1 cellular context compared by ENCODE assay signal in the genomic region with DNA sequence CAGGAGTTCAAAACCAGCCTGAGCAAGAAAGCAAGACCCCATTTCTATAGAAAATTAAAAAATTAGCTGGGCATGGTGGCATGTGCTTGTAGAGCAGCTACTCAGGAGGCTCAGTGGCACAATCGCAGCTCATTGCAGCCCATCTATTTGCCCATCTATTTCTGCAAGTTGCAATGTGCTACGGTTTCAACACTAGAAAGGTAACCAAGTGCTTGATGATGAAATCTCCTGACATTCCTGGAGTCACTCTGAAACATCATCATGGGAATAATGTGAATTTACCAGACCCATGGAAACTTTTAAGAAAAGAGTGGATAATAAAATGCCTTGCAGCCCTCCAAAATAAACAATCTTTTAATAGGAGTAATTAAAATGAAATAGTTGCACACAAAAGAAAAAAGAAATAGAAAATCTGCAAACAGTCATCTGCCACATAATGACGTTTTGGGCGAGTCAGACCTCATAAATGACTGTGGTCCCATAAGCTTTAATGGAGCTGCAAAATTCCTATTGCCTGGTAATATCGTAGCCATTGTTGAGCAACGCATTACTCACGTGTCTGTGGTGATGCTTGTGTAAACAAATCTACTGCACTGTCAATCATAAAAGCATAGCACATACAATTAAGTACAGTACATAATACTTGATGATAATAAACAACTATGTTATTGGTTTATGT.
TF ChIP-seq lines count a peak whose summit lies in the region.

No MANE protein-coding gene starts in this region.

TF ChIP-seq in K562, 482 proteins besides CTCF, POLR2A, EP300 and RAD21 (continued from another document and continues in another):
- TF ChIP-seq, protein P1, sequence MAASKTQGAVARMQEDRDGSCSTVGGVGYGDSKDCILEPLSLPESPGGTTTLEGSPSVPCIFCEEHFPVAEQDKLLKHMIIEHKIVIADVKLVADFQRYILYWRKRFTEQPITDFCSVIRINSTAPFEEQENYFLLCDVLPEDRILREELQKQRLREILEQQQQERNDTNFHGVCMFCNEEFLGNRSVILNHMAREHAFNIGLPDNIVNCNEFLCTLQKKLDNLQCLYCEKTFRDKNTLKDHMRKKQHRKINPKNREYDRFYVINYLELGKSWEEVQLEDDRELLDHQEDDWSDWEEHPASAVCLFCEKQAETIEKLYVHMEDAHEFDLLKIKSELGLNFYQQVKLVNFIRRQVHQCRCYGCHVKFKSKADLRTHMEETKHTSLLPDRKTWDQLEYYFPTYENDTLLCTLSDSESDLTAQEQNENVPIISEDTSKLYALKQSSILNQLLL (CRISPR knock-in tag; IDR thresholded peaks at IDR 0.05; ENCODE audit: borderline replicate concordance) = no peak
- TF ChIP-seq ZNF23 (CRISPR knock-in tag; IDR thresholded peaks at IDR 0.05) = no peak
- TF ChIP-seq SMAD4 (CRISPR knock-in tag; conservative IDR thresholded peaks at IDR 0.05) = peak; percentile 65
- TF ChIP-seq TEAD1 (CRISPR knock-in tag; IDR thresholded peaks at IDR 0.05) = no peak
- TF ChIP-seq MEIS2 (IDR thresholded peaks at IDR 0.05; ENCODE audit: partially characterized antibody) = peak; percentile 46
- no peak for TF ChIP-seq XRCC4 (IDR thresholded peaks at IDR 0.05; ENCODE audit: extremely low read depth, insufficient read depth, insufficient read length)
- TF ChIP-seq, protein P2, sequence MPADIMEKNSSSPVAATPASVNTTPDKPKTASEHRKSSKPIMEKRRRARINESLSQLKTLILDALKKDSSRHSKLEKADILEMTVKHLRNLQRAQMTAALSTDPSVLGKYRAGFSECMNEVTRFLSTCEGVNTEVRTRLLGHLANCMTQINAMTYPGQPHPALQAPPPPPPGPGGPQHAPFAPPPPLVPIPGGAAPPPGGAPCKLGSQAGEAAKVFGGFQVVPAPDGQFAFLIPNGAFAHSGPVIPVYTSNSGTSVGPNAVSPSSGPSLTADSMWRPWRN (IDR thresholded peaks at IDR 0.05; ENCODE audit: low read depth) = 0 out of 2 replicates have a peak, but pooled peaks have one; percentile 16
- peak; percentile 76 for TF ChIP-seq CEBPB (tag; IDR thresholded peaks at IDR 0.05)
- TF ChIP-seq PHF20 (IDR thresholded peaks at IDR 0.05; ENCODE audit: partially characterized antibody) = no peak
- peak; percentile 76 for TF ChIP-seq BHLHE40 (IDR thresholded peaks at IDR 0.05; ENCODE audit: low read length)
- no peak for TF ChIP-seq SMAD2 (IDR thresholded peaks at IDR 0.05; ENCODE audit: low read depth, low read length)
- TF ChIP-seq GMEB1 (CRISPR knock-in tag; IDR thresholded peaks at IDR 0.05) = no peak
- no peak for TF ChIP-seq ZNF239 (CRISPR knock-in tag; IDR thresholded peaks at IDR 0.05)
- no peak for TF ChIP-seq POLR2H (tag; IDR thresholded peaks at IDR 0.05; ENCODE audit: low read depth)
- TF ChIP-seq MAZ (CRISPR knock-in tag; conservative IDR thresholded peaks at IDR 0.05 in 1 of 2, IDR thresholded peaks at IDR 0.05 in 1 of 2) = no peak
- no peak for TF ChIP-seq ZBTB1 (CRISPR knock-in tag; IDR thresholded peaks at IDR 0.05; ENCODE audit: borderline replicate concordance, low read depth)
- TF ChIP-seq, protein P3, sequence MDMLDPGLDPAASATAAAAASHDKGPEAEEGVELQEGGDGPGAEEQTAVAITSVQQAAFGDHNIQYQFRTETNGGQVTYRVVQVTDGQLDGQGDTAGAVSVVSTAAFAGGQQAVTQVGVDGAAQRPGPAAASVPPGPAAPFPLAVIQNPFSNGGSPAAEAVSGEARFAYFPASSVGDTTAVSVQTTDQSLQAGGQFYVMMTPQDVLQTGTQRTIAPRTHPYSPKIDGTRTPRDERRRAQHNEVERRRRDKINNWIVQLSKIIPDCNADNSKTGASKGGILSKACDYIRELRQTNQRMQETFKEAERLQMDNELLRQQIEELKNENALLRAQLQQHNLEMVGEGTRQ (CRISPR knock-in tag; IDR thresholded peaks at IDR 0.05) = no peak
- no peak for TF ChIP-seq L3MBTL2 (IDR thresholded peaks at IDR 0.05)
- TF ChIP-seq NR2C1 (IDR thresholded peaks at IDR 0.05) = no peak
- TF ChIP-seq NR2C1 (tag; IDR thresholded peaks at IDR 0.05) = no peak
- no peak for TF ChIP-seq POLR2AphosphoS2 (IDR thresholded peaks at IDR 0.05; ENCODE audit: low read length)
- no peak for TF ChIP-seq IFI16 (CRISPR knock-in tag; IDR thresholded peaks at IDR 0.05)
- TF ChIP-seq HBP1 (CRISPR knock-in tag; IDR thresholded peaks at IDR 0.05) = no peak
- TF ChIP-seq KLF10 (CRISPR knock-in tag; IDR thresholded peaks at IDR 0.05) = no peak
- TF ChIP-seq ATF1 (CRISPR knock-in tag; IDR thresholded peaks at IDR 0.05) = no peak
- TF ChIP-seq ATF1 (tag; IDR thresholded peaks at IDR 0.05) = no peak
- no peak for TF ChIP-seq MLX (CRISPR knock-in tag; conservative IDR thresholded peaks at IDR 0.05)
- no peak for TF ChIP-seq VEZF1 (CRISPR knock-in tag; IDR thresholded peaks at IDR 0.05)
- TF ChIP-seq RBBP5 (IDR thresholded peaks at IDR 0.05; ENCODE audit: borderline replicate concordance, insufficient read depth, low read length, poor library complexity, severe bottlenecking) = no peak
- TF ChIP-seq NONO (IDR thresholded peaks at IDR 0.05; ENCODE audit: low read depth in 2 of 2, low read length in 1 of 2) = no peak
- TF ChIP-seq, protein P4, sequence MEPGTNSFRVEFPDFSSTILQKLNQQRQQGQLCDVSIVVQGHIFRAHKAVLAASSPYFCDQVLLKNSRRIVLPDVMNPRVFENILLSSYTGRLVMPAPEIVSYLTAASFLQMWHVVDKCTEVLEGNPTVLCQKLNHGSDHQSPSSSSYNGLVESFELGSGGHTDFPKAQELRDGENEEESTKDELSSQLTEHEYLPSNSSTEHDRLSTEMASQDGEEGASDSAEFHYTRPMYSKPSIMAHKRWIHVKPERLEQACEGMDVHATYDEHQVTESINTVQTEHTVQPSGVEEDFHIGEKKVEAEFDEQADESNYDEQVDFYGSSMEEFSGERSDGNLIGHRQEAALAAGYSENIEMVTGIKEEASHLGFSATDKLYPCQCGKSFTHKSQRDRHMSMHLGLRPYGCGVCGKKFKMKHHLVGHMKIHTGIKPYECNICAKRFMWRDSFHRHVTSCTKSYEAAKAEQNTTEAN (CRISPR knock-in tag; IDR thresholded peaks at IDR 0.05) = no peak
- TF ChIP-seq, protein P5, sequence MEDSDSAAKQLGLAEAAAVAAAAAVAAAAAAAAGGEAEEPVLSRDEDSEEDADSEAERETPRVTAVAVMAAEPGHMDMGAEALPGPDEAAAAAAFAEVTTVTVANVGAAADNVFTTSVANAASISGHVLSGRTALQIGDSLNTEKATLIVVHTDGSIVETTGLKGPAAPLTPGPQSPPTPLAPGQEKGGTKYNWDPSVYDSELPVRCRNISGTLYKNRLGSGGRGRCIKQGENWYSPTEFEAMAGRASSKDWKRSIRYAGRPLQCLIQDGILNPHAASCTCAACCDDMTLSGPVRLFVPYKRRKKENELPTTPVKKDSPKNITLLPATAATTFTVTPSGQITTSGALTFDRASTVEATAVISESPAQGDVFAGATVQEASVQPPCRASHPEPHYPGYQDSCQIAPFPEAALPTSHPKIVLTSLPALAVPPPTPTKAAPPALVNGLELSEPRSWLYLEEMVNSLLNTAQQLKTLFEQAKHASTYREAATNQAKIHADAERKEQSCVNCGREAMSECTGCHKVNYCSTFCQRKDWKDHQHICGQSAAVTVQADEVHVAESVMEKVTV (CRISPR knock-in tag; IDR thresholded peaks at IDR 0.05) = no peak
- TF ChIP-seq ARHGAP35 (IDR thresholded peaks at IDR 0.05; ENCODE audit: partially characterized antibody) = no peak
- TF ChIP-seq ZNF785 (CRISPR knock-in tag; IDR thresholded peaks at IDR 0.05) = no peak
- TF ChIP-seq XRCC5 (IDR thresholded peaks at IDR 0.05; ENCODE audit: low read depth, low read length) = no peak
- no peak for TF ChIP-seq TCFL5 (CRISPR knock-in tag; conservative IDR thresholded peaks at IDR 0.05)
- no peak for TF ChIP-seq NCOA6 (IDR thresholded peaks at IDR 0.05)
- TF ChIP-seq CEBPG (CRISPR knock-in tag; IDR thresholded peaks at IDR 0.05) = peak; percentile 65
- peak; percentile 51 to 92; a peak in 3 of 4 replicates for TF ChIP-seq CEBPG (tag; conservative IDR thresholded peaks at IDR 0.05 in 1 of 2, IDR thresholded peaks at IDR 0.05 in 1 of 2)
- TF ChIP-seq ILF3 (IDR thresholded peaks at IDR 0.05; ENCODE audit: borderline replicate concordance) = no peak
- no peak for TF ChIP-seq JUN (IDR thresholded peaks at IDR 0.05; ENCODE audit: borderline replicate concordance, low read depth, low read length)
- TF ChIP-seq JUN (CRISPR knock-in tag; IDR thresholded peaks at IDR 0.05; ENCODE audit: borderline replicate concordance) = no peak
- no peak for TF ChIP-seq KLF13 (tag; IDR thresholded peaks at IDR 0.05; ENCODE audit: borderline replicate concordance, low read depth)
- no peak for TF ChIP-seq MCM2 (IDR thresholded peaks at IDR 0.05; ENCODE audit: low read depth)
- TF ChIP-seq ZNF644 (tag; IDR thresholded peaks at IDR 0.05; ENCODE audit: low read depth) = no peak
- TF ChIP-seq KAT2B (IDR thresholded peaks at IDR 0.05; ENCODE audit: low read depth, low read length) = no peak
- TF ChIP-seq RFX5 (IDR thresholded peaks at IDR 0.05; ENCODE audit: low read depth, low read length) = no peak
- TF ChIP-seq SMARCB1 (IDR thresholded peaks at IDR 0.05; ENCODE audit: insufficient read length, low read depth) = no peak
- TF ChIP-seq ZNF668 (CRISPR knock-in tag; IDR thresholded peaks at IDR 0.05) = no peak
- TF ChIP-seq HNRNPK (IDR thresholded peaks at IDR 0.05; ENCODE audit: low read depth, low read length, poor library complexity, severe bottlenecking) = no peak
- TF ChIP-seq ATF7 (IDR thresholded peaks at IDR 0.05) = no peak
- no peak for TF ChIP-seq ASH1L (IDR thresholded peaks at IDR 0.05; ENCODE audit: borderline replicate concordance, low read depth, partially characterized antibody)
- no peak for TF ChIP-seq POLR3A (IDR thresholded peaks at IDR 0.05; ENCODE audit: borderline replicate concordance, extremely low read depth, insufficient read depth, insufficient read length)
- TF ChIP-seq ZNF280B (CRISPR knock-in tag; IDR thresholded peaks at IDR 0.05) = no peak
- no peak for TF ChIP-seq ZC3H8 (IDR thresholded peaks at IDR 0.05)
- TF ChIP-seq FOXA3 (CRISPR knock-in tag; conservative IDR thresholded peaks at IDR 0.05 in 1 of 2, IDR thresholded peaks at IDR 0.05 in 1 of 2) = peak in 1 of 2 experiments; percentile 19; a peak in 2 of 4 replicates
- TF ChIP-seq NCOA4 (IDR thresholded peaks at IDR 0.05; ENCODE audit: partially characterized antibody) = no peak
- TF ChIP-seq ZNF175 (CRISPR knock-in tag; IDR thresholded peaks at IDR 0.05; ENCODE audit: low read depth) = 0 out of 2 replicates have a peak, but pooled peaks have one; percentile 49
- no peak for TF ChIP-seq HDGF (IDR thresholded peaks at IDR 0.05)
- TF ChIP-seq BRD9 (IDR thresholded peaks at IDR 0.05; ENCODE audit: low read depth, partially characterized antibody) = no peak
- TF ChIP-seq STAG1 (CRISPR knock-in tag; IDR thresholded peaks at IDR 0.05; ENCODE audit: borderline replicate concordance) = no peak
